In genomic region chr17:61393904-61394629, GRCh38 we compare ENCODE assay signal across 13 cellular contexts. TPM values are rescaled to one million over a fixed set of nuclear protein-coding genes. Genes with fewer than 3 reads are reported as not detected.
DNase-seq lines count a peak whose midpoint lies in the region; ATAC-seq and TF ChIP-seq lines count a peak whose summit lies in the region.
"Had no signal": no experiment of that assay in that cellular context is flagged by ENCODE, and none has a peak within 500 bp of the region (broad histone marks: within the 10 kb centered on the region; RNA-seq: fewer than 3 reads in every experiment).

No MANE protein-coding gene starts in this region.

- dilution Hi-C loops in mammary epithelial cell (cut with HindIII; ENCODE audit: low sequenced_read_pairs) = no loop called here

- H3K27ac Mint-ChIP-seq in endodermal cell = peak overlapping the region; percentile 64
- H3K27ac Mint-ChIP-seq: CD4-positive, alpha-beta memory T cell had no signal

- H3K23ac ChIP-seq in trophoblast cell (ENCODE audit: low read length) = no peak overlapping the region

- peaks cover 2% of the 10 kb centered on the region for H3K9me3 Mint-ChIP-seq in endodermal cell
- H3K9me3 Mint-ChIP-seq: activated T-cell treated with anti-CD3 and anti-CD28 coated beads, Interleukin-2, amount 50 U/mL, for 4 hours had no signal

- H2BK12ac ChIP-seq in trophoblast cell (ENCODE audit: low read length) = no peak overlapping the region

- H3K4me1 ChIP-seq in endodermal cell (ENCODE audit: control insufficient read depth, insufficient read depth, low read length) (peaks cover 6% of the 10 kb centered on the region), trophoblast cell (ENCODE audit: control insufficient read depth in 1 of 2, insufficient read depth in 2 of 2, low read length in 2 of 2) (peaks cover 22 to 34% of the 10 kb centered on the region in 2 experiments), mammary epithelial cell (ENCODE audit: insufficient read depth, low read length) (peaks cover 4% of the 10 kb centered on the region), HAP-1 (no peaks in the 10 kb centered on the region; the same call in 1 of the 2 replicates)

- peaks cover 91% of the 10 kb centered on the region for H3K27me3 Mint-ChIP-seq in endodermal cell (ENCODE audit: insufficient read depth)

- H3K27ac ChIP-seq in endodermal cell (ENCODE audit: low read depth, low read length) = no peak overlapping the region
- no peak overlapping the region for H3K27ac ChIP-seq in trophoblast cell (ENCODE audit: low read depth, low read length)
- H3K27ac ChIP-seq in mammary epithelial cell (ENCODE audit: insufficient read depth, low read depth, low read length) = no peak overlapping the region

- peaks cover 29% of the 10 kb centered on the region for H3K4me1 Mint-ChIP-seq in endodermal cell

- H3K79me1 ChIP-seq in trophoblast cell (ENCODE audit: low read length) = no peaks in the 10 kb centered on the region

- H2AK5ac ChIP-seq in trophoblast cell (ENCODE audit: low read length) = no peak overlapping the region

- H4K8ac ChIP-seq in trophoblast cell (ENCODE audit: low read depth, low read length) = no peak overlapping the region

- peak overlapping the region; percentile 0 for H2BK120ac ChIP-seq in trophoblast cell (ENCODE audit: insufficient read depth, low read length, poor library complexity)

- H3K4me2 ChIP-seq in trophoblast cell (ENCODE audit: low read length) = no peak overlapping the region
- no peak overlapping the region for H3K4me2 ChIP-seq in mammary epithelial cell (ENCODE audit: insufficient read depth, low read depth, low read length)
- H3K4me2 ChIP-seq: KMS-11 had no signal

- TF ChIP-seq CTCF in endodermal cell (conservative IDR thresholded peaks at IDR 0.05) (no peak), mammary epithelial cell (conservative IDR thresholded peaks at IDR 0.05 in 1 of 2, IDR thresholded peaks at IDR 0.05 in 1 of 2; ENCODE audit: extremely low read depth in 1 of 2, insufficient read depth in 1 of 2, low read depth in 1 of 2, low read length in 2 of 2) (no peak)

- no peaks in the 10 kb centered on the region for H3K9me3 ChIP-seq in endodermal cell (ENCODE audit: control insufficient read depth, low read length)
- peaks cover 5% of the 10 kb centered on the region for H3K9me3 ChIP-seq in trophoblast cell (ENCODE audit: insufficient read depth, low read depth, low read length)
- no peaks in the 10 kb centered on the region for H3K9me3 ChIP-seq in mammary epithelial cell (replicated peaks; ENCODE audit: insufficient read depth, low read length)
- no peaks in the 10 kb centered on the region for H3K9me3 ChIP-seq in HAP-1
- H3K9me3 ChIP-seq: spleen had no signal

- DNase-seq in DMS 273 treated with DMSO at 0.1 percent for 48 hours (lab: John Stamatoyannopoulos, UW) (peak; percentile 57), NCI-H82 (lab: John Stamatoyannopoulos, UW) (peak; percentile 94), endodermal cell (peak; percentile 83), trophoblast cell (peak; percentile 84 to 96), mammary epithelial cell (no peak), HAP-1 (ENCODE audit: low spot score in 2 of 2) (no peak), DMS79 (lab: John Stamatoyannopoulos, UW) (no peak)
- DNase-seq: activated T-cell treated with anti-CD3 and anti-CD28 coated beads, Interleukin-2, amount 50 U/mL, for 4 hours; CD4-positive, alpha-beta memory T cell; spleen had no signal

- no peak overlapping the region for H4K12ac ChIP-seq in trophoblast cell (ENCODE audit: low read depth, low read length)

- no peak overlapping the region for H3K4ac ChIP-seq in trophoblast cell (ENCODE audit: low read depth, low read length)

- H3K79me2 ChIP-seq in trophoblast cell (ENCODE audit: control insufficient read depth, insufficient read depth, low read length, poor library complexity) (no peaks in the 10 kb centered on the region), mammary epithelial cell (ENCODE audit: insufficient read depth, low read length) (no peaks in the 10 kb centered on the region)

- intact Hi-C loops in mammary epithelial cell (cut with micrococcal nuclease) = loop anchor here (1.0 kb wide), 1 partner anchor 392 kb away; no protein-coding TSS in a partner anchor

- H3K9ac ChIP-seq in endodermal cell (ENCODE audit: extremely low read depth, low read length, poor library complexity, severe bottlenecking) = no peak overlapping the region
- H3K9ac ChIP-seq in trophoblast cell (ENCODE audit: low read length) = no peak overlapping the region
- H3K9ac ChIP-seq in mammary epithelial cell (ENCODE audit: insufficient read depth, low read length) = no peak overlapping the region
- H3K9ac ChIP-seq: KMS-11 had no signal

- H3K36me3 Mint-ChIP-seq in endodermal cell (ENCODE audit: low read depth) = peaks cover 5% of the 10 kb centered on the region

- BruUV-seq in mammary epithelial cell (replicated peaks; lab: Mats Ljungman, UMichigan) = no TSS peak

- no peaks in the 10 kb centered on the region for H4K20me1 ChIP-seq in mammary epithelial cell (ENCODE audit: insufficient read depth, low read length)

- H2BK5ac ChIP-seq in trophoblast cell (ENCODE audit: low read depth, low read length, poor library complexity) = no peak overlapping the region

- ATAC-seq in GM21576 (IDR thresholded peaks at IDR 0.05; ENCODE audit: unreplicated experiment) = no peak
- ATAC-seq: activated T-cell treated with anti-CD3 and anti-CD28 coated beads, Interleukin-2, amount 50 U/mL, for 4 hours had no signal

- peak overlapping the region; percentile 7 for H3K14ac ChIP-seq in trophoblast cell (ENCODE audit: low read length)

- H3K4me3 ChIP-seq in endodermal cell (ENCODE audit: low read length) (no peak overlapping the region), trophoblast cell (ENCODE audit: low read depth, low read length) (no peak overlapping the region), mammary epithelial cell (replicated peaks in 1 of 3; ENCODE audit: insufficient read depth in 1 of 3, low read depth in 2 of 3, low read length in 3 of 3) (no peak overlapping the region), HAP-1 (no peak overlapping the region)
- H3K4me3 ChIP-seq: spleen had no signal

- H4K91ac ChIP-seq in trophoblast cell (ENCODE audit: low read depth, low read length) = peak overlapping the region; percentile 47

- H3K4me3 Mint-ChIP-seq in endodermal cell = no peak overlapping the region
- H3K4me3 Mint-ChIP-seq: activated T-cell treated with anti-CD3 and anti-CD28 coated beads, Interleukin-2, amount 50 U/mL, for 4 hours had no signal

- H3K36me3 ChIP-seq in endodermal cell (ENCODE audit: control insufficient read depth, insufficient read depth, low read length) = no peaks in the 10 kb centered on the region
- no peaks in the 10 kb centered on the region for H3K36me3 ChIP-seq in trophoblast cell (ENCODE audit: control insufficient read depth in 1 of 2, insufficient read depth in 2 of 2, low read length in 2 of 2)
- H3K36me3 ChIP-seq in mammary epithelial cell (ENCODE audit: insufficient read depth, low read length) = no peaks in the 10 kb centered on the region
- no peaks in the 10 kb centered on the region for H3K36me3 ChIP-seq in HAP-1 (replicated peaks)

- no peak overlapping the region for H3K18ac ChIP-seq in trophoblast cell (ENCODE audit: low read length)

- CTCF ChIA-PET in mammary epithelial cell (lab: Charles Lee; ENCODE audit: low non-redundant PET) = interaction anchor here (0.5 kb wide), 1 partner anchor 180 kb away, joined by 6 read pairs; no protein-coding TSS in a partner anchor

- in situ Hi-C loops in mammary epithelial cell (cut with MboI; ENCODE audit: low sequenced_read_pairs in 2 of 2) = loop anchor here (10.0 to 25.0 kb wide), 2 partner anchors 382 to 399 kb away; no protein-coding TSS in a partner anchor
- in situ Hi-C loops in HAP-1 (cut with MboI; ENCODE audit: low sequenced_read_pairs) = loop anchor here (5.0 to 10.0 kb wide), 2 partner anchors 392 to 669 kb away; no protein-coding TSS in a partner anchor

- H3K27me3 ChIP-seq in endodermal cell (ENCODE audit: control insufficient read depth, insufficient read depth, low read length, poor library complexity, severe bottlenecking) = peaks cover 94% of the 10 kb centered on the region
- H3K27me3 ChIP-seq in trophoblast cell (ENCODE audit: insufficient read depth, low read length) = peaks cover 38% of the 10 kb centered on the region
- H3K27me3 ChIP-seq in mammary epithelial cell (ENCODE audit: insufficient read depth, low read length) = peaks cover 31% of the 10 kb centered on the region
- H3K27me3 ChIP-seq in HAP-1 (ENCODE audit: low read depth) = no peaks in the 10 kb centered on the region

- H2AFZ ChIP-seq in trophoblast cell (ENCODE audit: insufficient read depth, low read length, poor library complexity) = no peak overlapping the region
- H2AFZ ChIP-seq in mammary epithelial cell (ENCODE audit: low read depth, low read length) = no peak overlapping the region

- 60 to 69% methylated on average over 5 to 7 of the region's 7 CpGs for WGBS in endodermal cell (ENCODE audit: insufficient coverage in 1 of 2, insufficient read length in 1 of 2), 2 experiments
- WGBS in trophoblast cell (ENCODE audit: extremely low coverage, insufficient coverage, insufficient read length) = no CpG with 5 or more reads among the region's 7 CpGs
- 81% methylated on average over 7 of the region's 7 CpGs for WGBS in mammary epithelial cell (ENCODE audit: low coverage, missing lambda C conversion rate)

RNA-seq across cellular contexts. Expression of gene TBX2, which starts 5.6 kb away (rescaled TPM):
- under 1 TPM in 1 of 2 donors, not detected in 1; 0.07 TPM for total RNA-seq in endodermal cell
- 2.8 TPM for polyA plus RNA-seq in endodermal cell (2013, experiment 1 of 2)
- 2.1 TPM for polyA plus RNA-seq in endodermal cell (2013, experiment 2 of 2)
- 2.7 and 3.0 TPM in 2 replicates for polyA plus RNA-seq in trophoblast cell (2013)
- total RNA-seq in mammary epithelial cell = 1 to 10 TPM; 1.5 to 4.8 TPM
- not detected for polyA plus RNA-seq in mammary epithelial cell
- polyA minus RNA-seq in mammary epithelial cell = not detected
- total RNA-seq: CD4-positive, alpha-beta memory T cell had no signal
- polyA plus RNA-seq: CD4-positive, alpha-beta memory T cell had no signal

RNA-seq across cellular contexts. Expression of gene TBX4, which starts 58.2 kb away (rescaled TPM):
- not detected for total RNA-seq in endodermal cell
- polyA plus RNA-seq in endodermal cell (2013, experiment 1 of 2) = 1.5 TPM
- polyA plus RNA-seq in endodermal cell (2013, experiment 2 of 2) = 1.4 TPM
- polyA plus RNA-seq in trophoblast cell (2013) = 0.93 and 0.97 TPM in 2 replicates
- under 1 TPM in 1 of 2 donors, not detected in 1; 0.33 TPM for total RNA-seq in mammary epithelial cell
- polyA plus RNA-seq in mammary epithelial cell = 0.03 TPM
- polyA minus RNA-seq in mammary epithelial cell = not detected
- total RNA-seq: activated T-cell treated with anti-CD3 and anti-CD28 coated beads, Interleukin-2, amount 50 U/mL, for 4 hours; CD4-positive, alpha-beta memory T cell; H4; spleen had no signal
- polyA plus RNA-seq: CD4-positive, alpha-beta memory T cell; spleen had no signal

Comparison
In these comparisons a context has a peak if more than half of its experiments do, and no peak if none do; other contexts are left out.
1. DNase-seq: peak in DMS 273 treated with DMSO at 0.1 percent for 48 hours (single experiment), NCI-H82 (single experiment), endodermal cell (single experiment) and trophoblast cell (2 of 2); none in mammary epithelial cell (single experiment), HAP-1 (0 of 2) and DMS79 (single experiment).